In the genomic region with DNA sequence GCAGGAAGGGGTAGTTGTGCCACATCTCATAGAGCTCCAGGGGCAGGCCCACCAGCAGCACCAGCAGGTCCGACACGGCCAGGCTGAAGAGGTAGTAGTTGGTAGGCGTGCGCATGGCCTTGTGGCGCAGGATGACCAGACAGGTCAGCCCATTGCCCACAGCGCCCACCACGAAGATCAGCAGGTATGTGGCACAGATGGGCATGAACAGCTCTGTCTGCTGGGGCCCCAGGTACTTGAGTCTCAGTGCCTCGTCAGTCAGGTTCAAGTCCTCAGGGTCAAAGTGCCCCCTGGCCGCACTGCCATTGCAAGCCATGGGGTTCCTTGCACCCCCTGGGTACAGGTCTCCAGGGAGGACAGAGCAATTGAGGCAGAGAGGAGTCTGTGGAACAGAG, we compare ENCODE assay signal across 29 cellular contexts. TPM values are rescaled to one million over a fixed set of nuclear protein-coding genes. Genes with fewer than 3 reads are reported as not detected.
"Had no signal": no experiment of that assay in that cellular context is flagged by ENCODE, and none has a peak within 500 bp of the region (broad histone marks: within the 10 kb centered on the region; RNA-seq: fewer than 3 reads in every experiment).

No MANE protein-coding gene starts in this region.

- ATAC-seq: heart right ventricle, left lung, right lobe of liver, SK-N-SH treated with all-trans-retinoic acid at 6 μM for 48 hours had no signal

- H3K36me3 ChIP-seq: esophagus squamous epithelium, heart right ventricle, left lung, neutrophil, ovary, right lobe of liver, suprapubic skin, tibial artery had no signal

- H3K4me1 ChIP-seq: right lobe of liver had no signal

- H3K27me3 ChIP-seq: ovary had no signal

- FAIRE-seq: endometrium, islet of Langerhans had no signal

- H3K4me3 ChIP-seq: esophagus squamous epithelium, heart right ventricle, left lung, lung, ovary, right lobe of liver, skin epidermis, suprapubic skin, tibial artery had no signal

- DNase-seq: activated CD4-positive, alpha-beta T cell treated with anti-CD3 and anti-CD28 coated beads for 4 hours; activated CD4-positive, alpha-beta T cell treated with anti-CD3 and anti-CD28 coated beads, Interleukin-2, amount 50 U/mL, for 48 hours; activated CD4-positive, CD25-positive, alpha-beta regulatory T cell; activated CD8-positive, alpha-beta memory T cell treated with anti-CD3 and anti-CD28 coated beads, Interleukin-2, amount 50 U/mL, for 48 hours; activated naive CD4-positive, alpha-beta T cell treated with anti-CD3 and anti-CD28 coated beads, Interleukin-2, amount 10 ng/mL, durations not matched to agents 7 days and 5 days; activated T-cell treated with anti-CD3 and anti-CD28 coated beads, Interleukin-2, amount 50 U/mL, for 48 hours; amniotic stem cell; dermis blood vessel endothelial cell; effector CD4-positive, alpha-beta T cell; esophagus squamous epithelium; foreskin melanocyte; heart right ventricle; left lung; mesendoderm; ovary; right lobe of liver; stimulated activated CD4-positive, alpha-beta T cell treated with anti-CD3 and anti-CD28 coated beads, Interleukin-12 subunit alpha, Interleukin-12 subunit beta, amount 100 ng/mL, for 4 hours; stimulated activated CD4-positive, alpha-beta T cell treated with anti-CD3 and anti-CD28 coated beads, Interleukin-4, amount 100 ng/mL, for 1 hour; tibial artery had no signal

- H3K27ac ChIP-seq: epithelial cell of prostate, esophagus squamous epithelium, heart right ventricle, left lung, neutrophil, ovary, right lobe of liver, skin epidermis, suprapubic skin, tibial artery had no signal

- H3K9me3 ChIP-seq: esophagus squamous epithelium, heart right ventricle, left lung, neutrophil, ovary, right lobe of liver, suprapubic skin, tibial artery had no signal

RNA-seq across cellular contexts. Expression of a gene that starts 1.6 kb away (rescaled TPM):
- total RNA-seq: glomerular endothelial cell, progenitor cell of endocrine pancreas had no signal
